In the genomic region with DNA sequence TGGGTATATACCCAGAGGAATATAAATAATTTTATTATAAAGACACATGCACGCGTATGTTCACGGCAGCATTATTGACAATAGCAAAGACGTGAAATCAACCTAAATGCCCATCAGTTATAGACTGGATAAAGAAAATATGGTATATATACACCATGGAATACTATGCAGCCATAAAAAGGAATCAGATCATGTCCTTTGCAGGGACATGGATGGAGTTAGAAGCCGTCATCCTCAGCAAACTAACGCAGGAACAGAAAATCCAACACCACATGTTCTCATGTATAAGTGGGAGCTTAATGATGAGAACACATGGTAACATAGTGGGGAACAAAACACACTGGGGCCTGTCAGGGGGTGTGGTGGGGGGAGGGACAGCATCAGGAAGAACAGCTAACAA, we compare ENCODE assay signal across 1 cellular context.
TF ChIP-seq lines count a peak whose summit lies in the region.

No MANE protein-coding gene starts in this region.

TF ChIP-seq in K562, 482 proteins besides CTCF, POLR2A, EP300 and RAD21:
- TF ChIP-seq ZNF146 (CRISPR knock-in tag; IDR thresholded peaks at IDR 0.05; ENCODE audit: unreplicated experiment), result peak; percentile 86
